ENCODE assay signal across 25 cellular contexts in the genomic region with DNA sequence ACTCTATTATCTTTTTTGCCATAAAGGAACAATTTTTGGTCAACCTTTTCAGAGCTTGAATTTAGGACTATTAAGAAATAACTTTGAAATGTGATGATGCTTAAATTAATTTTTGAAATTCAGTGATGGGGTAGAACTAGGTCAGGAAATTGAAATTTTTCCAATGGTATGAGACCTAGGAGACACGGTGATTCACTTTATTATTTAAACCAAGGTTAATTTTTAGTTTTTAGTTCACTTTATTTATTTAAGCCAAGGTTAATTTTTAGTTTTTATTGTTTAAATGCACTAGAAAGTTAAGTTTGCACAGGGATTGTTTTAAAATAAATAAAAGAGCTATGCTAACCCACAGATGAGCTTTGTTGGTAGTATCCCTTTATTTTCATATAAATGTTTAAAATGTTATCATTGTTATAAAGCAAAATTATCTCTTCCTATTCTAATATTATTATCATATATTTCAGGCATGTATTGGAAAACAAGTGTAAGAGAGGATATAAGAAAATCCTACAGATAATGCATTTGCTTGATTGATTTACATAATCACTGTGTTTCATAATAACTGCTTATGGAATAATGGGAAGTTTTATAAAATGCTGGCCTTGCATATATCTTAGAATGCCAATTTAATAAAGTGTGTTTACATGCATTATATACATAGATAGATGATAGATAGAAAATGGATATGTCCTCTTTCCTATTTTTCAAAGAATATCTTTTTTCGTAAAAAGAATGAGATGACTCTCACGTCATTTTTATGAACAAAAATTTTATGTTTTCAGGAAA.
DNase-seq lines count a peak whose midpoint lies in the region; ATAC-seq, FAIRE-seq and TF ChIP-seq lines count a peak whose summit lies in the region.
"Had no signal": no experiment of that assay in that cellular context is flagged by ENCODE, and none has a peak within 500 bp of the region (broad histone marks: within the 10 kb centered on the region; RNA-seq: fewer than 3 reads in every experiment).

No MANE protein-coding gene starts in this region.

- TF ChIP-seq CTCF in A549 (IDR thresholded peaks at IDR 0.05) (no peak), VCaP (conservative IDR thresholded peaks at IDR 0.05) (no peak), HepG2 (CRISPR knock-in tag; IDR thresholded peaks at IDR 0.05) (no peak), dorsolateral prefrontal cortex (IDR thresholded peaks at IDR 0.05 in 54 of 56, conservative IDR thresholded peaks at IDR 0.05 in 2 of 56; ENCODE audit: low read depth in 1 of 56, partially characterized antibody in 56 of 56) (no peak)

- H4K20me1 ChIP-seq in HepG2 (ENCODE audit: insufficient read depth, low read length) = no peaks in the 10 kb centered on the region

- TF ChIP-seq POLR2A in A549 (IDR thresholded peaks at IDR 0.05; ENCODE audit: low read length) (no peak), HepG2 (IDR thresholded peaks at IDR 0.05; ENCODE audit: insufficient read depth in 1 of 2, low read depth in 2 of 2, low read length in 2 of 2) (no peak)

- TF ChIP-seq RAD21 in A549 (conservative IDR thresholded peaks at IDR 0.05 in 1 of 2, IDR thresholded peaks at IDR 0.05 in 1 of 2) (no peak), HepG2 (CRISPR knock-in tag; IDR thresholded peaks at IDR 0.05) (no peak)

- POLR2A ChIA-PET in A549 (lab: Yijun Ruan, JAX) = no interaction called here
- POLR2A ChIA-PET in HepG2 (lab: Yijun Ruan, JAX) = no interaction called here

- H3K27ac ChIP-seq in A549 (no peak overlapping the region), VCaP (peak overlapping the region; percentile 74), HepG2 (ENCODE audit: extremely low read length, insufficient read depth, low read length) (no peak overlapping the region), dorsolateral prefrontal cortex (no peak overlapping the region)
- H3K27ac ChIP-seq: C4-2B, KMS-11, SJCRH30 had no signal

- H3K27me3 ChIP-seq in HepG2 (ENCODE audit: control insufficient read depth in 1 of 2, insufficient read depth in 2 of 2, low read length in 2 of 2) (no peaks in the 10 kb centered on the region), dorsolateral prefrontal cortex (no peaks in the 10 kb centered on the region)
- H3K27me3 ChIP-seq: SJCRH30 had no signal

- no peak overlapping the region for H2AFZ ChIP-seq in HepG2 (ENCODE audit: low read length)

- H3K4me1 ChIP-seq in A549 = peaks cover 39% of the 10 kb centered on the region
- no peaks in the 10 kb centered on the region for H3K4me1 ChIP-seq in HepG2 (ENCODE audit: insufficient read depth, low read length)
- H3K4me1 ChIP-seq: HAP-1, SJCRH30 had no signal

- in situ Hi-C loops in HepG2 (cut with HindIII; ENCODE audit: extremely low pct_ligation_motif_present, low pct_unique_long_range_greater_than_20kb) = no loop called here

- H3K4me2 ChIP-seq in A549 (peak overlapping the region; percentile 40; the same call in 2 of the 3 replicates), HepG2 (ENCODE audit: low read depth, low read length) (no peak overlapping the region)
- H3K4me2 ChIP-seq: KMS-11 had no signal

- CTCF ChIA-PET in A549 (lab: Yijun Ruan, JAX) = no interaction called here
- CTCF ChIA-PET in HepG2 (lab: Yijun Ruan, JAX; ENCODE audit: low intra/inter-chr PET ratio, low total read pairs) = no interaction called here

- BruUV-seq in HepG2 (replicated peaks; lab: Mats Ljungman, UMichigan) = no TSS peak

- TF ChIP-seq EP300 in A549 (IDR thresholded peaks at IDR 0.05) = no peak
- no peak for TF ChIP-seq EP300 in HepG2 (IDR thresholded peaks at IDR 0.05; ENCODE audit: low read depth in 2 of 2, low read length in 2 of 2)
- no peak for TF ChIP-seq EP300 in HepG2 (CRISPR knock-in tag; IDR thresholded peaks at IDR 0.05; ENCODE audit: borderline replicate concordance)

- no peaks in the 10 kb centered on the region for H3K79me2 ChIP-seq in HepG2 (ENCODE audit: insufficient read depth, low read length)

- no peaks in the 10 kb centered on the region for H3K36me3 ChIP-seq in HepG2 (replicated peaks in 1 of 2; ENCODE audit: control insufficient read depth in 1 of 2, insufficient read depth in 2 of 2, low read length in 2 of 2)
- H3K36me3 ChIP-seq: HAP-1, SJCRH30 had no signal

- ATAC-seq in A549 (no peak), HepG2 (no peak)
- ATAC-seq: CD8-positive, alpha-beta T cell; Panc1; SK-N-SH treated with all-trans-retinoic acid at 6 μM for 48 hours had no signal

- DNase-seq in A549 (ENCODE audit: low read depth in 1 of 2, low spot score in 1 of 2) (no peak), HepG2 (ENCODE audit: low spot score) (no peak), NOMO-1 treated with DMSO at 0.1 percent for 48 hours (lab: John Stamatoyannopoulos, UW; ENCODE audit: unreplicated experiment) (no peak), dorsolateral prefrontal cortex (no peak), NCI-H2171 treated with DMSO at 0.1 percent for 48 hours (lab: John Stamatoyannopoulos, UW) (no peak)
- DNase-seq: CD8-positive, alpha-beta T cell; GOT3; MM.1S; NCI-H1048; NCI-H1417 treated with DMSO at 0.1 percent for 48 hours; NCI-H1694 treated with DMSO at 0.1 percent for 48 hours; NCI-H2081; NCI-H226; NCI-H510A; NCI-H69; SJCRH30 had no signal

- no peak overlapping the region for H3K4me3 ChIP-seq in A549
- no peak overlapping the region for H3K4me3 ChIP-seq in HepG2 (replicated peaks in 1 of 3; ENCODE audit: insufficient read depth in 1 of 3, low read depth in 2 of 3, low read length in 3 of 3)
- H3K4me3 ChIP-seq in dorsolateral prefrontal cortex = no peak overlapping the region
- H3K4me3 ChIP-seq: HAP-1, SJCRH30 had no signal

- FAIRE-seq in A549 (lab: Jason Lieb, UNC) (no peak), G401.6 (lab: Jason Lieb, UNC) (peak; percentile 3), HepG2 (lab: Jason Lieb, UNC) (no peak)
- FAIRE-seq: GM18507, HTR-8/SVneo had no signal

- H3K9me3 ChIP-seq in A549 (no peaks in the 10 kb centered on the region), HepG2 (ENCODE audit: low read length) (no peaks in the 10 kb centered on the region)
- H3K9me3 ChIP-seq: HAP-1, SJCRH30 had no signal

- WGBS in A549 (ENCODE audit: missing lambda C conversion rate) = 63% methylated on average over 3 of the region's 3 CpGs
- 31% methylated on average over 3 of the region's 3 CpGs for WGBS in HepG2 (ENCODE audit: low lambda C conversion rate)

- intact Hi-C loops in HepG2 (cut with micrococcal nuclease; ENCODE audit: unreplicated experiment) (no loop called here), dorsolateral prefrontal cortex (cut with DNase I) (no loop called here)

- no peak overlapping the region for H3K9ac ChIP-seq in HepG2 (ENCODE audit: insufficient read depth, low read depth, low read length)
- H3K9ac ChIP-seq: KMS-11 had no signal

TF ChIP-seq in A549, 52 proteins besides CTCF, POLR2A, EP300 and RAD21:
- TF ChIP-seq ZFP36 (IDR thresholded peaks at IDR 0.05; ENCODE audit: borderline replicate concordance, partially characterized antibody) = no peak
- TF ChIP-seq SMC3 (IDR thresholded peaks at IDR 0.05) = no peak
- TF ChIP-seq RARB (CRISPR knock-in tag; IDR thresholded peaks at IDR 0.05) = no peak
- no peak for TF ChIP-seq JUN (IDR thresholded peaks at IDR 0.05)
- TF ChIP-seq MAFK (IDR thresholded peaks at IDR 0.05; ENCODE audit: partially characterized antibody) = peak; percentile 81

TF ChIP-seq in HepG2, 621 proteins besides CTCF, POLR2A, EP300 and RAD21:
- TF ChIP-seq MAFK (conservative IDR thresholded peaks at IDR 0.05 in 1 of 2, IDR thresholded peaks at IDR 0.05 in 1 of 2; ENCODE audit: low read length in 2 of 2) (peak; percentile 32 to 74; a peak in 3 of 4 replicates), MAFF (IDR thresholded peaks at IDR 0.05; ENCODE audit: low read depth, low read length) (0 out of 2 replicates have a peak, but pooled peaks have one; percentile 16), SNRNP70 (IDR thresholded peaks at IDR 0.05; ENCODE audit: low read depth, low read length) (no peak)
